Comparison of ENCODE assay signal across 8 cellular contexts in genomic region chr1:70366997-70367396, GRCh38. TPM values are rescaled to one million over a fixed set of nuclear protein-coding genes. Genes with fewer than 3 reads are reported as not detected.
DNase-seq lines count a peak whose midpoint lies in the region; ATAC-seq and TF ChIP-seq lines count a peak whose summit lies in the region.
"Not testable (repeated sequence)": the region's sequence is repeated elsewhere in the genome, so short reads cannot be mapped to it uniquely, and the experiment has no call there.

No MANE protein-coding gene starts in this region.

- H3K27me3 ChIP-seq in PC-9 (ENCODE audit: insufficient read depth, low read depth); mammary epithelial cell (ENCODE audit: insufficient read depth, low read length); hepatocyte; transverse colon: not testable (repeated sequence)

- not testable (repeated sequence) for H3K36me3 ChIP-seq in PC-9 (ENCODE audit: low read depth); mammary epithelial cell (ENCODE audit: insufficient read depth, low read length); hepatocyte (replicated peaks; ENCODE audit: insufficient read depth, low read depth); mucosa of descending colon (ENCODE audit: low read depth); transverse colon

- H2AFZ ChIP-seq in PC-9; mammary epithelial cell (ENCODE audit: low read depth, low read length); hepatocyte: not testable (repeated sequence)

- H3K27ac Mint-ChIP-seq in Calu3 (ENCODE audit: unreplicated experiment) = not testable (repeated sequence)

- not testable (repeated sequence) for BruUV-seq in Calu3 (replicated peaks; lab: Mats Ljungman, UMichigan); PC-9 (replicated peaks; lab: Mats Ljungman, UMichigan); mammary epithelial cell (replicated peaks; lab: Mats Ljungman, UMichigan)

- not testable (repeated sequence) for H3K4me3 ChIP-seq in PC-9; mammary epithelial cell (replicated peaks in 1 of 3; ENCODE audit: insufficient read depth in 1 of 3, low read depth in 2 of 3, low read length in 3 of 3); hepatocyte; mucosa of descending colon; transverse colon

- H3K4me1 ChIP-seq in PC-9 (replicated peaks; ENCODE audit: insufficient read depth) = peaks cover 10% of the 10 kb centered on the region
- H3K4me1 ChIP-seq in mammary epithelial cell (ENCODE audit: insufficient read depth, low read length); hepatocyte (ENCODE audit: insufficient read depth); mucosa of descending colon (ENCODE audit: low read depth); transverse colon: not testable (repeated sequence)

- H3K4me1 Mint-ChIP-seq in Calu3 (ENCODE audit: low read depth, unreplicated experiment) = peaks cover 14% of the 10 kb centered on the region

- not testable (repeated sequence) for H3K79me2 ChIP-seq in PC-9 (ENCODE audit: low read depth); mammary epithelial cell (ENCODE audit: insufficient read depth, low read length); hepatocyte

- H3K36me3 Mint-ChIP-seq in Calu3 (ENCODE audit: insufficient read depth, unreplicated experiment) = not testable (repeated sequence)

- not testable (repeated sequence) for H3K9me3 Mint-ChIP-seq in Calu3 (ENCODE audit: low read depth, unreplicated experiment)

- 97% methylated on average over 3 of the region's 3 CpGs for WGBS in mammary epithelial cell (ENCODE audit: low coverage, missing lambda C conversion rate)
- 85% methylated on average over 3 of the region's 3 CpGs for WGBS in hepatocyte (ENCODE audit: low lambda C conversion rate, missing lambda C conversion rate)
- 60% methylated on average over 3 of the region's 3 CpGs; no CpG with 5 or more reads in 1 of the 2 donors for WGBS in transverse colon (ENCODE audit: low coverage in 1 of 2), 2 donors

- ATAC-seq in mucosa of descending colon = peak; percentile 59

- CTCF ChIA-PET in Calu3 (lab: Charles Lee); PC-9 (lab: Charles Lee); mammary epithelial cell (lab: Charles Lee; ENCODE audit: low non-redundant PET): not testable (repeated sequence)

- H3K27me3 Mint-ChIP-seq in Calu3 (ENCODE audit: unreplicated experiment) = not testable (repeated sequence)

- TF ChIP-seq POLR2A in transverse colon (IDR thresholded peaks at IDR 0.05) = not testable (repeated sequence)

- not testable (repeated sequence) for H3K9me2 ChIP-seq in PC-9 (ENCODE audit: insufficient read depth); hepatocyte (replicated peaks; ENCODE audit: insufficient read depth)

- peak; percentile 25 for DNase-seq in Calu3
- DNase-seq in HT-29 (ENCODE audit: low spot score) = peak; percentile 64
- peak in 1 of 2 experiments; percentile 63 for DNase-seq in PC-9
- peak; percentile 15 for DNase-seq in mammary epithelial cell
- peak; percentile 5 for DNase-seq in epithelial cell of prostate (ENCODE audit: low read depth, low spot score)
- DNase-seq in hepatocyte (ENCODE audit: low spot score) = not testable (repeated sequence)
- DNase-seq in mucosa of descending colon = peak in 1 of 3 donors; percentile 40
- peak; percentile 32 for DNase-seq in transverse colon

- dilution Hi-C loops in mammary epithelial cell (cut with HindIII; ENCODE audit: low sequenced_read_pairs) = not testable (repeated sequence)

- intact Hi-C loops in Calu3 (cut with micrococcal nuclease; ENCODE audit: unreplicated experiment); PC-9 (cut with micrococcal nuclease; ENCODE audit: unreplicated experiment); mammary epithelial cell (cut with micrococcal nuclease); mucosa of descending colon (cut with DNase I, micrococcal nuclease); transverse colon (cut with DNase I; ENCODE audit: low total_unique reads): not testable (repeated sequence)

- not testable (repeated sequence) for TF ChIP-seq CTCF in Calu3 (IDR thresholded peaks at IDR 0.05; ENCODE audit: unreplicated experiment); PC-9 (conservative IDR thresholded peaks at IDR 0.05); mammary epithelial cell (conservative IDR thresholded peaks at IDR 0.05 in 1 of 2, IDR thresholded peaks at IDR 0.05 in 1 of 2; ENCODE audit: extremely low read depth in 1 of 2, insufficient read depth in 1 of 2, low read depth in 1 of 2, low read length in 2 of 2); hepatocyte (IDR thresholded peaks at IDR 0.05; ENCODE audit: poor library complexity); mucosa of descending colon (IDR thresholded peaks at IDR 0.05); transverse colon (IDR thresholded peaks at IDR 0.05)

- H3K9me3 ChIP-seq in PC-9 (ENCODE audit: insufficient read depth, low read depth); mammary epithelial cell (replicated peaks; ENCODE audit: insufficient read depth, low read length); hepatocyte (ENCODE audit: low read depth); mucosa of descending colon; transverse colon: not testable (repeated sequence)

- H3K4me3 Mint-ChIP-seq in Calu3 (ENCODE audit: low read depth, unreplicated experiment) = not testable (repeated sequence)

- POLR2A ChIA-PET in PC-9 (lab: Charles Lee; ENCODE audit: unreplicated experiment) = not testable (repeated sequence)

- H3F3A ChIP-seq in PC-9 (ENCODE audit: insufficient read depth, low read depth) = not testable (repeated sequence)

- not testable (repeated sequence) for H4K20me1 ChIP-seq in PC-9 (ENCODE audit: insufficient read depth); mammary epithelial cell (ENCODE audit: insufficient read depth, low read length); hepatocyte (ENCODE audit: insufficient read depth, poor library complexity, severe bottlenecking)

- H3K4me2 ChIP-seq in PC-9; mammary epithelial cell (ENCODE audit: insufficient read depth, low read depth, low read length); hepatocyte: not testable (repeated sequence)

- not testable (repeated sequence) for H3K9ac ChIP-seq in mammary epithelial cell (ENCODE audit: insufficient read depth, low read length)

- TF ChIP-seq EP300 in transverse colon (IDR thresholded peaks at IDR 0.05; ENCODE audit: low read depth) = not testable (repeated sequence)

- H3K27ac ChIP-seq in PC-9 = peak overlapping the region; percentile 35
- not testable (repeated sequence) for H3K27ac ChIP-seq in mammary epithelial cell (ENCODE audit: insufficient read depth, low read depth, low read length)
- H3K27ac ChIP-seq in epithelial cell of prostate = peak overlapping the region; percentile 65
- peak overlapping the region; percentile 40 for H3K27ac ChIP-seq in hepatocyte
- H3K27ac ChIP-seq in transverse colon = peak overlapping the region; percentile 5 to 49 (median 40)

- in situ Hi-C loops in mammary epithelial cell (cut with MboI; ENCODE audit: low sequenced_read_pairs in 2 of 2); transverse colon (cut with MboI; ENCODE audit: low pct_ligation_motif_present in 1 of 4, low pct_unique_long_range_greater_than_20kb in 1 of 4, low sequenced_read_pairs in 3 of 4): not testable (repeated sequence)

RNA-seq across cellular contexts. Expression of gene ANKRD13C, which starts 12.5 kb away (rescaled TPM):
- total RNA-seq in Calu3 (2022) (24.6 and 25.2 TPM in 2 replicates), PC-9 (2021) (19.4 and 24.3 TPM in 2 replicates), mammary epithelial cell (10 to 100 TPM; 16.7 to 24.0 TPM), hepatocyte (25.1 and 26.5 TPM in 2 replicates), mucosa of descending colon (10 to 100 TPM; 20.8 to 24.8 (median 23.4) TPM), transverse colon (10 to 100 TPM; 10.7 to 35.5 (median 27.1) TPM)
- 24.2 and 28.0 TPM in 2 replicates for total RNA-seq in HT-29 (2014; rRNA removed; shearing (Covaris generic))
- polyA plus RNA-seq in mammary epithelial cell (5.1 TPM), hepatocyte (13.7 and 14.9 TPM in 2 replicates)
- polyA minus RNA-seq in mammary epithelial cell = 0.98 TPM

RNA-seq across cellular contexts. Expression of gene CTH, which starts 44.1 kb away (rescaled TPM):
- total RNA-seq in Calu3 (2022) (15.5 and 15.9 TPM in 2 replicates), PC-9 (2021) (21.7 and 33.9 TPM in 2 replicates), mammary epithelial cell (1 to 10 TPM; 3.5 to 6.2 TPM), hepatocyte (22.6 and 24.8 TPM in 2 replicates), mucosa of descending colon (10 to 100 TPM in 1 of 3 donors, 1 to 10 TPM in 2; 5.4 to 13.8 (median 7.2) TPM), transverse colon (1 to 10 TPM in 3 of 4 donors, not detected in 1; 1.9 to 8.6 (median 3.4) TPM)
- 1.0 and 4.9 TPM in 2 replicates for total RNA-seq in HT-29 (2014; rRNA removed; shearing (Covaris generic))
- polyA plus RNA-seq in mammary epithelial cell (8.2 TPM), hepatocyte (11.7 and 13.2 TPM in 2 replicates)
- polyA minus RNA-seq in mammary epithelial cell = 14.7 TPM
